ENCODE assay signal across 13 cellular contexts in the genomic region with DNA sequence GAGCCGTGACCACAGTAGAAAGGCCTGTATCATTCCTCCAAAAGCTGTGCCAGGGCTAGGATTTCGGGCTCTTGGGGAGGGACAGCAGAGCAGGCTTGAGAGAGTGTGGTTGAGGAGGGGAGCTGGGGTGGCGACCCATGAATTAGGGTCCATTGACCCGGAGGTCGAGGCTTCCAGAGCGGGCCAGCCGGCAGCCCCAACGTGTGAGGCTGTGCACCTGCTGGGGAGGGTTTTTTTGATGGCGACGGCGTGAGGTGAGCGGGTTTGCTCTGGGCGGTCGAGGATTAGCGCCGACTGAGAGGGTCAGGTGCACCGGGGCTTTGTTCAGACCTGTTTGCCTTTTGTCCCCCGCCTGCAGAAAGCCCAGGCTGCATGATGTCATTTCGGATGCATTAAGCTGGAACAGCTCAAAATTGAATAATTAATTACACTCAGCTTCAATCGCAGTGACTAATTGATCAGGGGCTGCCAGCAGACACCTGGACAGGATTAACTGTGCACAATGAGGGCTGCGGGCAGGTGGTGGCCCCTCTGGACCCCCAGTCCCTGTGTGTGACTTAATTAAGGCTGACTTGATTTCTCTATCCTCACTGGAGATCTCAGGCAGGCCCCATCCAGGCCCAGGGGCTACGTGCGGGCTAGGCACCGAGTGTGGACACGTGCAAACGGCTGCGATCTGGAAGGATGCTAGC.
DNase-seq lines count a peak whose midpoint lies in the region; ATAC-seq and TF ChIP-seq lines count a peak whose summit lies in the region.
"Had no signal": no experiment of that assay in that cellular context is flagged by ENCODE, and none has a peak within 500 bp of the region (broad histone marks: within the 10 kb centered on the region; RNA-seq: fewer than 3 reads in every experiment).

No MANE protein-coding gene starts in this region.

- no peak for TF ChIP-seq CTCF in RWPE2 (IDR thresholded peaks at IDR 0.05; ENCODE audit: poor library complexity, severe bottlenecking)

- H3K4me3 ChIP-seq in RWPE2 (ENCODE audit: severe bottlenecking), result no peak overlapping the region
- H3K4me3 ChIP-seq: gastrocnemius medialis had no signal

- DNase-seq in DMS79 (lab: John Stamatoyannopoulos, UW) (peak; percentile 92), NCI-H2107 (lab: John Stamatoyannopoulos, UW) (peak; percentile 66), RWPE2 (ENCODE audit: low spot score) (peak; percentile 62), left kidney (ENCODE audit: low read depth, low spot score) (peak; percentile 62), KG1 (lab: John Stamatoyannopoulos, UW) (no peak), kidney glomerular epithelial cell (lab: John Stamatoyannopoulos, UW) (no peak), GM19240 (ENCODE audit: insufficient read length, low spot score) (no peak)
- DNase-seq: activated CD4-positive, alpha-beta T cell treated with anti-CD3 and anti-CD28 coated beads, Interleukin-2, amount 50 U/mL, for 1 hour; activated T-cell treated with anti-CD3 and anti-CD28 coated beads, Interleukin-2, amount 50 U/mL, for 24 hours; immature natural killer cell; NCI-H446 had no signal

- no peaks in the 10 kb centered on the region for H3K9me3 ChIP-seq in RWPE2 (ENCODE audit: severe bottlenecking)
- H3K9me3 ChIP-seq: gastrocnemius medialis had no signal

- no peak overlapping the region for H3K27ac ChIP-seq in RWPE2 (ENCODE audit: poor library complexity, severe bottlenecking)
- H3K27ac ChIP-seq: gastrocnemius medialis had no signal

- no peaks in the 10 kb centered on the region for H3K27me3 ChIP-seq in RWPE2 (ENCODE audit: insufficient read depth, poor library complexity, severe bottlenecking)

- no peaks in the 10 kb centered on the region for H3K4me1 ChIP-seq in RWPE2 (ENCODE audit: insufficient read depth, poor library complexity, severe bottlenecking)

- no peaks in the 10 kb centered on the region for H3K36me3 ChIP-seq in RWPE2 (ENCODE audit: low read depth)
- H3K36me3 ChIP-seq: gastrocnemius medialis had no signal

- ATAC-seq in RWPE2 (ENCODE audit: low read depth), result no peak
- ATAC-seq in HG02610 (IDR thresholded peaks at IDR 0.05; ENCODE audit: unreplicated experiment), result no peak
- ATAC-seq: gastrocnemius medialis had no signal

Comparison
In these comparisons a context has a peak if more than half of its experiments do, and no peak if none do; other contexts are left out.
1. DNase-seq: peak in DMS79 (single experiment), NCI-H2107 (single experiment), RWPE2 (single experiment) and left kidney (single experiment); none in KG1 (single experiment), kidney glomerular epithelial cell (single experiment) and GM19240 (single experiment).